In genomic region chr1:87104140-87104539, GRCh38 we compare ENCODE assay signal across 21 cellular contexts.
"Had no signal": no experiment of that assay in that cellular context is flagged by ENCODE, and none has a peak within 500 bp of the region (broad histone marks: within the 10 kb centered on the region; RNA-seq: fewer than 3 reads in every experiment).

No MANE protein-coding gene starts in this region.

- H3K4me3 ChIP-seq: breast epithelium, SJCRH30 had no signal

- H3K4me1 ChIP-seq: breast epithelium had no signal

- H3K9me3 Mint-ChIP-seq: activated naive CD4-positive, alpha-beta T cell treated with anti-CD3 and anti-CD28 coated beads, Interleukin-2, amount 50 U/mL, for 24 hours; central memory CD8-positive, alpha-beta T cell had no signal

- H3K27ac ChIP-seq: breast epithelium, KMS-11, SJCRH30, WERI-Rb-1 had no signal

- H3K9me3 ChIP-seq: SK-N-SH had no signal

- H3K36me3 ChIP-seq: breast epithelium had no signal

- H3K27ac Mint-ChIP-seq: activated CD8-positive, alpha-beta T cell treated with anti-CD3 and anti-CD28 coated beads for 36 hours; activated naive CD4-positive, alpha-beta T cell treated with anti-CD3 and anti-CD28 coated beads, Interleukin-2, amount 50 U/mL, for 24 hours had no signal

- DNase-seq: activated CD4-positive, alpha-beta T cell treated with anti-CD3 and anti-CD28 coated beads for 4 hours; activated CD8-positive, alpha-beta memory T cell treated with anti-CD3 and anti-CD28 coated beads, Interleukin-2, amount 50 U/mL, for 4 hours; activated CD8-positive, alpha-beta T cell treated with anti-CD3 and anti-CD28 coated beads for 36 hours; aorta; NCI-H1105 treated with DMSO at 0.1 percent for 48 hours; NCI-H1436 treated with DMSO at 0.1 percent for 48 hours; NCI-H187; NCI-H2081; NCI-H510A treated with DMSO at 0.1 percent for 48 hours; NCI-H69; NK-92 treated with Interleukin-12 subunit alpha and Interleukin-12 subunit beta, amount 100 ng/mL, for 24 hours; Right ventricle myocardium superior; SJCRH30; SK-N-SH; T-helper 1 cell; WERI-Rb-1 had no signal

- ATAC-seq: activated CD4-positive, CD25-positive, alpha-beta regulatory T cell treated with anti-CD3 and anti-CD28 coated beads, Interleukin-2, amount 50 U/mL, for 24 hours; activated CD8-positive, alpha-beta T cell treated with anti-CD3 and anti-CD28 coated beads for 36 hours had no signal

- H3K4me3 Mint-ChIP-seq: activated CD8-positive, alpha-beta T cell treated with anti-CD3 and anti-CD28 coated beads for 36 hours; activated naive CD4-positive, alpha-beta T cell treated with anti-CD3 and anti-CD28 coated beads, Interleukin-2, amount 50 U/mL, for 24 hours; central memory CD8-positive, alpha-beta T cell had no signal

- H3K27me3 ChIP-seq: breast epithelium, SJCRH30 had no signal

- H3K4me1 Mint-ChIP-seq: activated naive CD4-positive, alpha-beta T cell treated with anti-CD3 and anti-CD28 coated beads, Interleukin-2, amount 50 U/mL, for 24 hours; central memory CD8-positive, alpha-beta T cell had no signal

- H3K27me3 Mint-ChIP-seq: activated CD8-positive, alpha-beta T cell treated with anti-CD3 and anti-CD28 coated beads for 36 hours; activated naive CD4-positive, alpha-beta T cell treated with anti-CD3 and anti-CD28 coated beads, Interleukin-2, amount 50 U/mL, for 24 hours; central memory CD8-positive, alpha-beta T cell had no signal

- H3K4me2 ChIP-seq: KMS-11, SK-N-SH had no signal
